8 cellular contexts compared by ENCODE assay signal in the genomic region with DNA sequence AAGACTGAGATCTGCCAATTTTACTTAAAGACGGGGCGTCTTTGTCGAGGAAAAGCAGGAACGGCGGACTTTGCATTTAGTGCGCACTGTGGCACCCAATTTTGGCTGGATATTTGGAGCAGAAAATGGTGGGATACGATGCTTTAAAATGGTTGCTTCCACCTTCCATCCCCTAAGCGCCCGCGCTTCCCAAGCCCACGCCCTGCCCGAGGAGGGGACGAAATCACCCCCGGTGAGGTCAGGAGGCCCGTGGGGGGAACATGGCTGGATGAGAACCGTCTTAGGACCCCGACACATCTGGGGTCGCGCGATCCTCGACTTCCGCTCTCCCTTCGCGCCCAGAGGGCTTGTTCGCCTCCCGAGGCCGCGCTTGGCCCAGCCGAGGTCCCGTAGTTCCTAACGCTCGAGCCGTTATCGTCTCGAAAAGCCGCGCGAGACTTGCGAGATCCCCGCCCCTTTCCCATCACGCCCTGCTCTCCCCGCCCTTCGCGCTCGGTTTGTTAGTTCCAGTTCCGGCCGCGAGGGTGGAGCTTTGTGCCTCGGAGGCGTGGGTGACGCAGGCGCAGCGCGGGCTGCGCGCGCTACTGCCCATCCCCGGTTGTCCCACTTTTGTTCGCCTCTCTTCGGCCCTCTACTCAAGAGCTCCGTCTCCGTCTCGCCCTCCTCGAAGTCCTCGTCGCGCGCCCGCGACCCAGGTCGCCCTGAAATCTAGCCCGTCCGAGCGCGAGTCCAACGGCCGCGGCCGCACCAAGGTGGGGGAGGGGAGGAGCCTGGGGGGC. TPM values are rescaled to one million over a fixed set of nuclear protein-coding genes. Genes with fewer than 3 reads are reported as not detected.
DNase-seq lines count a peak whose midpoint lies in the region; ATAC-seq and TF ChIP-seq lines count a peak whose summit lies in the region.

A gene with protein sequence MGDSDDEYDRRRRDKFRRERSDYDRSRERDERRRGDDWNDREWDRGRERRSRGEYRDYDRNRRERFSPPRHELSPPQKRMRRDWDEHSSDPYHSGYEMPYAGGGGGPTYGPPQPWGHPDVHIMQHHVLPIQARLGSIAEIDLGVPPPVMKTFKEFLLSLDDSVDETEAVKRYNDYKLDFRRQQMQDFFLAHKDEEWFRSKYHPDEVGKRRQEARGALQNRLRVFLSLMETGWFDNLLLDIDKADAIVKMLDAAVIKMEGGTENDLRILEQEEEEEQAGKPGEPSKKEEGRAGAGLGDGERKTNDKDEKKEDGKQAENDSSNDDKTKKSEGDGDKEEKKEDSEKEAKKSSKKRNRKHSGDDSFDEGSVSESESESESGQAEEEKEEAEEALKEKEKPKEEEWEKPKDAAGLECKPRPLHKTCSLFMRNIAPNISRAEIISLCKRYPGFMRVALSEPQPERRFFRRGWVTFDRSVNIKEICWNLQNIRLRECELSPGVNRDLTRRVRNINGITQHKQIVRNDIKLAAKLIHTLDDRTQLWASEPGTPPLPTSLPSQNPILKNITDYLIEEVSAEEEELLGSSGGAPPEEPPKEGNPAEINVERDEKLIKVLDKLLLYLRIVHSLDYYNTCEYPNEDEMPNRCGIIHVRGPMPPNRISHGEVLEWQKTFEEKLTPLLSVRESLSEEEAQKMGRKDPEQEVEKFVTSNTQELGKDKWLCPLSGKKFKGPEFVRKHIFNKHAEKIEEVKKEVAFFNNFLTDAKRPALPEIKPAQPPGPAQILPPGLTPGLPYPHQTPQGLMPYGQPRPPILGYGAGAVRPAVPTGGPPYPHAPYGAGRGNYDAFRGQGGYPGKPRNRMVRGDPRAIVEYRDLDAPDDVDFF (plus strand): TSS at position 527 of the 779 bp plus-strand sequence. CDS start 488 bp downstream, outside the sequence.

- peak within 1 kb of the TSS; percentile 100 for H3K4me2 ChIP-seq in GM23338
- H3K4me2 ChIP-seq in fibroblast of lung (ENCODE audit: extremely low read depth, insufficient read depth, low read length), result peak within 1 kb of the TSS; percentile 90

- peak within 1 kb of the TSS; percentile 99 for H3K27ac Mint-ChIP-seq in GM23338
- peak within 1 kb of the TSS; percentile 99 for H3K27ac Mint-ChIP-seq in activated T-helper 17 cell treated with anti-CD3 and anti-CD28 coated beads, Interleukin-2, amount 50 U/mL, for 72 hours
- H3K27ac Mint-ChIP-seq in naive thymus-derived CD8-positive, alpha-beta T cell, result peak within 1 kb of the TSS; percentile 96 to 99 (median 98)

- H3K4me1 ChIP-seq in GM23338 (ENCODE audit: insufficient read depth) (peaks cover 8% of the 10 kb centered on the region), fibroblast of lung (ENCODE audit: control insufficient read depth, extremely low read depth, insufficient read depth, low read length) (peaks cover 6% of the 10 kb centered on the region)

- H3K36me3 Mint-ChIP-seq in GM23338 (ENCODE audit: low read depth), result peaks cover 94% of the 10 kb centered on the region
- H3K36me3 Mint-ChIP-seq in activated T-helper 17 cell treated with anti-CD3 and anti-CD28 coated beads, Interleukin-2, amount 50 U/mL, for 72 hours (ENCODE audit: low read depth), result peaks cover 94% of the 10 kb centered on the region
- H3K36me3 Mint-ChIP-seq in naive thymus-derived CD8-positive, alpha-beta T cell, result peaks cover 3 to 47% (median 6%) of the 10 kb centered on the region in 3 donors

- peak within 1 kb of the TSS; percentile 100 for H3K4me3 Mint-ChIP-seq in GM23338
- H3K4me3 Mint-ChIP-seq in activated T-helper 17 cell treated with anti-CD3 and anti-CD28 coated beads, Interleukin-2, amount 50 U/mL, for 72 hours, result peak within 1 kb of the TSS; percentile 97
- H3K4me3 Mint-ChIP-seq in naive thymus-derived CD8-positive, alpha-beta T cell, result peak within 1 kb of the TSS; percentile 95 to 99 (median 98)

- no peak; a peak in 1 of 4 replicates for TF ChIP-seq CTCF in GM23338 (conservative IDR thresholded peaks at IDR 0.05; ENCODE audit: low read depth in 2 of 2)
- no peak for TF ChIP-seq CTCF in LNCaP clone FGC (IDR thresholded peaks at IDR 0.05; ENCODE audit: control insufficient read depth, extremely low read depth, insufficient read depth)
- TF ChIP-seq CTCF in RWPE1 (conservative IDR thresholded peaks at IDR 0.05; ENCODE audit: low read depth), result no peak
- peak; percentile 23 to 28 for TF ChIP-seq CTCF in fibroblast of lung (conservative IDR thresholded peaks at IDR 0.05 in 1 of 2, IDR thresholded peaks at IDR 0.05 in 1 of 2; ENCODE audit: low read depth in 1 of 2, low read length in 2 of 2)

- H2AFZ ChIP-seq in GM23338 (0 out of 2 replicates have a peak within 1 kb of the TSS, but pooled peaks have one; percentile 84), fibroblast of lung (ENCODE audit: low read length) (peak within 1 kb of the TSS; percentile 62)

- peaks cover 44% of the 10 kb centered on the region for H4K20me1 ChIP-seq in GM23338 (replicated peaks; ENCODE audit: insufficient read depth)
- H4K20me1 ChIP-seq in fibroblast of lung (ENCODE audit: control insufficient read depth, extremely low read depth, insufficient read depth, low read length), result no peaks in the 10 kb centered on the region

- peaks cover 3% of the 10 kb centered on the region for H3K9me3 Mint-ChIP-seq in GM23338
- no peaks in the 10 kb centered on the region for H3K9me3 Mint-ChIP-seq in activated T-helper 17 cell treated with anti-CD3 and anti-CD28 coated beads, Interleukin-2, amount 50 U/mL, for 72 hours
- no peaks in the 10 kb centered on the region for H3K9me3 Mint-ChIP-seq in naive thymus-derived CD8-positive, alpha-beta T cell

- H3K9me2 ChIP-seq in GM23338 (ENCODE audit: insufficient read depth), result no peaks in the 10 kb centered on the region

- H3K9ac ChIP-seq in fibroblast of lung (ENCODE audit: insufficient read depth, low read length), result peak within 1 kb of the TSS; percentile 88

- H3K27me3 Mint-ChIP-seq in GM23338 (ENCODE audit: insufficient read depth, low read depth, poor library complexity), result peaks cover 28% of the 10 kb centered on the region
- no peaks in the 10 kb centered on the region for H3K27me3 Mint-ChIP-seq in activated T-helper 17 cell treated with anti-CD3 and anti-CD28 coated beads, Interleukin-2, amount 50 U/mL, for 72 hours
- peaks cover 0 to 3% (median 0%) of the 10 kb centered on the region in 5 donors for H3K27me3 Mint-ChIP-seq in naive thymus-derived CD8-positive, alpha-beta T cell

- H3K4me1 Mint-ChIP-seq in GM23338, result peaks cover 25% of the 10 kb centered on the region
- peaks cover 15% of the 10 kb centered on the region for H3K4me1 Mint-ChIP-seq in activated T-helper 17 cell treated with anti-CD3 and anti-CD28 coated beads, Interleukin-2, amount 50 U/mL, for 72 hours
- H3K4me1 Mint-ChIP-seq in naive thymus-derived CD8-positive, alpha-beta T cell, result peaks cover 14 to 53% (median 49%) of the 10 kb centered on the region in 4 donors

- no peaks in the 10 kb centered on the region for H3K9me3 ChIP-seq in fibroblast of lung (ENCODE audit: control insufficient read depth, insufficient read depth, low read depth, low read length)

- ATAC-seq in GM23338, result peak; percentile 88
- peak; percentile 96 for ATAC-seq in activated T-helper 17 cell treated with anti-CD3 and anti-CD28 coated beads, Interleukin-2, amount 50 U/mL, for 72 hours (replicated peaks)
- peak; percentile 94 to 95 for ATAC-seq in naive thymus-derived CD8-positive, alpha-beta T cell

- peaks cover 26% of the 10 kb centered on the region for H3F3A ChIP-seq in GM23338 (replicated peaks; ENCODE audit: low read depth)

- CTCF ChIA-PET in RWPE1 (lab: Yijun Ruan, JAX), result interaction anchor here (0.6 to 1.8 kb wide), 3 partner anchors 20 to 784 kb away, joined by 4 to 5 read pairs (median 5); no protein-coding TSS in a partner anchor

- H3K27me3 ChIP-seq in GM23338 (ENCODE audit: insufficient read depth) (no peaks in the 10 kb centered on the region), fibroblast of lung (ENCODE audit: control insufficient read depth, insufficient read depth, low read length) (no peaks in the 10 kb centered on the region)

- peak within 1 kb of the TSS; percentile 98 for H3K4me3 ChIP-seq in GM23338
- peak within 1 kb of the TSS; percentile 93 for H3K4me3 ChIP-seq in LNCaP clone FGC (ENCODE audit: low read depth, low read length)
- peak within 1 kb of the TSS; percentile 58 to 95 (median 94) for H3K4me3 ChIP-seq in fibroblast of lung (replicated peaks in 1 of 4; ENCODE audit: control extremely low read depth in 1 of 4, insufficient read depth in 1 of 4, low read depth in 3 of 4, low read length in 4 of 4)

- DNase-seq in EH (ENCODE audit: low read depth), result peak; percentile 97
- DNase-seq in GM23338 (ENCODE audit: low spot score), result peak; percentile 100
- DNase-seq in LNCaP clone FGC (ENCODE audit: low read depth), result peak; percentile 94
- peak; percentile 97 for DNase-seq in RWPE1 (ENCODE audit: low spot score)
- DNase-seq in fibroblast of lung (ENCODE audit: low read depth in 2 of 2), result peak; percentile 96 to 98
- DNase-seq in naive thymus-derived CD8-positive, alpha-beta T cell, result peak; percentile 95 to 99 (median 98)
- peak; percentile 92 to 98 (median 96) for DNase-seq in stimulated activated naive CD4-positive, alpha-beta T cell (lab: John Stamatoyannopoulos, UW)

- peaks cover 40% of the 10 kb centered on the region for H3K36me3 ChIP-seq in GM23338 (ENCODE audit: insufficient read depth)
- peaks cover 27% of the 10 kb centered on the region for H3K36me3 ChIP-seq in fibroblast of lung (ENCODE audit: control insufficient read depth, insufficient read depth, low read length)

- peaks cover 48% of the 10 kb centered on the region for H3K79me2 ChIP-seq in GM23338 (replicated peaks; ENCODE audit: insufficient read depth)
- H3K79me2 ChIP-seq in fibroblast of lung (ENCODE audit: control insufficient read depth, insufficient read depth, low read length), result peaks cover 64% of the 10 kb centered on the region

- H3K27ac ChIP-seq in GM23338 (ENCODE audit: low read depth), result peak within 1 kb of the TSS; percentile 99
- peak within 1 kb of the TSS; percentile 100 for H3K27ac ChIP-seq in RWPE1
- H3K27ac ChIP-seq in fibroblast of lung (ENCODE audit: insufficient read depth, low read length), result peak within 1 kb of the TSS; percentile 92

- POLR2A ChIA-PET in RWPE1 (lab: Yijun Ruan, JAX; ENCODE audit: low non-redundant PET), result interaction anchor here (0.7 to 1.2 kb wide), 3 partner anchors 12 to 38 kb away, joined by 3 to 8 read pairs (median 4); a partner anchor contains a TSS
- POLR2A ChIA-PET in naive thymus-derived CD8-positive, alpha-beta T cell (lab: Charles Lee), result interaction anchor here (0.6 to 7.2 kb wide), 20 partner anchors 10 to 447 kb away, joined by 3 to 165 read pairs (median 4); a partner anchor contains a TSS

RNA-seq across cellular contexts. Expression of the gene that starts here (rescaled TPM):
- total RNA-seq in GM23338 (2014; rRNA removed; shearing (Covaris generic)), result 98.3 and 113 TPM in 2 replicates
- 125 and 140 TPM in 2 replicates for polyA plus RNA-seq in GM23338 (2016; fragmentation: Nextera tagmentation; extraction: Ambion mirVana)
- 100 to 1,000 TPM; 208 to 255 TPM for total RNA-seq in activated T-helper 17 cell treated with anti-CD3 and anti-CD28 coated beads, Interleukin-2, amount 50 U/mL, for 72 hours
- total RNA-seq in fibroblast of lung, result 29.3 and 32.0 TPM in 2 replicates
- polyA plus RNA-seq in fibroblast of lung, result 33.7 and 56.9 TPM in 2 replicates
- 68.3 and 107 TPM in 2 replicates for polyA plus RNA-seq in fibroblast of lung (2012)
- 64.3 and 132 TPM in 2 replicates for polyA minus RNA-seq in fibroblast of lung (ENCODE audit: low replicate concordance)
- 100 to 1,000 TPM; 263 to 267 TPM for total RNA-seq in naive thymus-derived CD8-positive, alpha-beta T cell
- polyA plus RNA-seq in naive thymus-derived CD8-positive, alpha-beta T cell, result 10 to 100 TPM; 51.1 to 69.4 (median 63.2) TPM

Comparison
In these comparisons a context has a peak if more than half of its experiments do, and no peak if none do; other contexts are left out.
1. Peak in every context shown above with its lines: DNase-seq, ATAC-seq, H3K4me3 ChIP-seq and H3K27ac ChIP-seq.
2. CTCF ChIP-seq: peak in fibroblast of lung (2 of 2); none in GM23338 (0 of 2), LNCaP clone FGC (single experiment) and RWPE1 (single experiment).